ENCODE assay signal across 3 cellular contexts in genomic region chr9:132708239-132708638, GRCh38.
"Had no signal": no experiment of that assay in that cellular context is flagged by ENCODE, and none has a peak within 500 bp of the region (broad histone marks: within the 10 kb centered on the region; RNA-seq: fewer than 3 reads in every experiment).

No MANE protein-coding gene starts in this region.

- H3K4me3 ChIP-seq: GM12878 had no signal

- DNase-seq: GDM1, GF-D8 had no signal
